In genomic region chr9:99389087-99390033, GRCh38 we compare ENCODE assay signal across 24 cellular contexts.
A peak's percentile ranks its signal among the peaks of the same experiment; 100 is the strongest.
DNase-seq lines count a peak whose midpoint lies in the region; ATAC-seq and TF ChIP-seq lines count a peak whose summit lies in the region.
"Had no signal": no experiment of that assay in that cellular context is flagged by ENCODE, and none has a peak within 500 bp of the region (broad histone marks: within the 10 kb centered on the region; RNA-seq: fewer than 3 reads in every experiment).

No MANE protein-coding gene starts in this region.

- H3K36me3 Mint-ChIP-seq in activated naive CD4-positive, alpha-beta T cell treated with anti-CD3 and anti-CD28 coated beads, Interleukin-2, amount 10 ng/mL, durations not matched to agents 7 days and 5 days = no peaks in the 10 kb centered on the region
- H3K36me3 Mint-ChIP-seq: activated naive CD4-positive, alpha-beta T cell treated with anti-CD3 and anti-CD28 coated beads, Interleukin-2, amount 50 U/mL, for 72 hours; mesothelial cell of epicardium; natural killer cell had no signal

- no peak overlapping the region for H3K4me2 ChIP-seq in GM23248 (ENCODE audit: unreplicated experiment)

- DNase-seq in GM23248 = peak; percentile 54
- peak; percentile 30 for DNase-seq in NCI-H460 (ENCODE audit: extremely low read depth, low read depth)
- peak; percentile 3 to 26 for DNase-seq in cardiac fibroblast (ENCODE audit: low read depth in 2 of 2)
- DNase-seq in lung (ENCODE audit: low spot score) = no peak
- no peak for DNase-seq in cerebellum (ENCODE audit: low spot score)
- no peak for DNase-seq in NCI-H1694 treated with DMSO at 0.1 percent for 48 hours (lab: John Stamatoyannopoulos, UW)
- no peak for DNase-seq in body of pancreas
- no peak for DNase-seq in activated naive CD4-positive, alpha-beta T cell treated with anti-CD3 and anti-CD28 coated beads, Interleukin-2, amount 10 ng/mL, durations not matched to agents 7 days and 5 days
- DNase-seq: activated CD4-positive, alpha-beta T cell treated with anti-CD3 and anti-CD28 coated beads, Interleukin-2, amount 10 ng/mL, durations not matched to agents 24 days and 14 days; colonic mucosa; DMS 273 treated with DMSO at 0.1 percent for 48 hours; GDM1; KG1; natural killer cell; NCI-H1930; NCI-H446; OCI-M1; ovary; SIG-M5; T-helper 1 cell had no signal

- H3K9me2 ChIP-seq in GM23248 (ENCODE audit: insufficient read depth) = no peaks in the 10 kb centered on the region

- ATAC-seq in lung (ENCODE audit: insufficient read depth, low FRiP score) (peak; percentile 41), body of pancreas (no peak)
- ATAC-seq: activated naive CD4-positive, alpha-beta T cell treated with anti-CD3 and anti-CD28 coated beads, Interleukin-2, amount 50 U/mL, for 72 hours; natural killer cell had no signal

- H3K9me3 Mint-ChIP-seq in activated naive CD4-positive, alpha-beta T cell treated with anti-CD3 and anti-CD28 coated beads, Interleukin-2, amount 10 ng/mL, durations not matched to agents 7 days and 5 days = no peaks in the 10 kb centered on the region
- H3K9me3 Mint-ChIP-seq: activated CD4-positive, alpha-beta T cell treated with anti-CD3 and anti-CD28 coated beads, Interleukin-2, amount 10 ng/mL, durations not matched to agents 24 days and 14 days; activated naive CD4-positive, alpha-beta T cell treated with anti-CD3 and anti-CD28 coated beads, Interleukin-2, amount 50 U/mL, for 72 hours; activated T-helper 1 cell treated with anti-CD3 and anti-CD28 coated beads, Interleukin-12 subunit alpha, Interleukin-12 subunit beta, Interleukin-2, Interleukin-4 antibody, amounts not matched to agents 30 ng/mL and 10 ng/mL and 1 ng/mL, durations not matched to agents 14 hours and 24 hours and 36 hours; mesothelial cell of epicardium; natural killer cell had no signal

- H3K36me3 ChIP-seq in GM23248 (ENCODE audit: low read depth) = no peaks in the 10 kb centered on the region
- no peaks in the 10 kb centered on the region for H3K36me3 ChIP-seq in lung (ENCODE audit: control insufficient read depth in 2 of 2, insufficient read depth in 2 of 2, low read length in 2 of 2)
- no peaks in the 10 kb centered on the region for H3K36me3 ChIP-seq in body of pancreas (replicated peaks in 1 of 2; ENCODE audit: insufficient read depth in 1 of 2, low read depth in 2 of 2)
- H3K36me3 ChIP-seq: colonic mucosa, HAP-1, ovary had no signal

- intact Hi-C loops in body of pancreas (cut with DNase I) = no loop called here

- CTCF ChIA-PET in activated naive CD4-positive, alpha-beta T cell treated with anti-CD3 and anti-CD28 coated beads, Interleukin-2, amount 10 ng/mL, durations not matched to agents 7 days and 5 days (lab: Charles Lee) = no interaction called here

- TF ChIP-seq CTCF in cardiac fibroblast (IDR thresholded peaks at IDR 0.05; ENCODE audit: low read depth, low read length) (no peak), lung (IDR thresholded peaks at IDR 0.05; ENCODE audit: control extremely low read depth, extremely low read depth) (no peak), body of pancreas (IDR thresholded peaks at IDR 0.05) (no peak)

- no peak overlapping the region for H3K4me3 Mint-ChIP-seq in activated naive CD4-positive, alpha-beta T cell treated with anti-CD3 and anti-CD28 coated beads, Interleukin-2, amount 10 ng/mL, durations not matched to agents 7 days and 5 days
- H3K4me3 Mint-ChIP-seq: activated CD4-positive, alpha-beta T cell treated with anti-CD3 and anti-CD28 coated beads, Interleukin-2, amount 10 ng/mL, durations not matched to agents 24 days and 14 days; activated T-helper 1 cell treated with anti-CD3 and anti-CD28 coated beads, Interleukin-12 subunit alpha, Interleukin-12 subunit beta, Interleukin-2, Interleukin-4 antibody, amounts not matched to agents 30 ng/mL and 10 ng/mL and 1 ng/mL, durations not matched to agents 14 hours and 24 hours and 36 hours; mesothelial cell of epicardium; natural killer cell had no signal

- no peaks in the 10 kb centered on the region for H3K79me2 ChIP-seq in GM23248 (ENCODE audit: insufficient read depth)

- H3K4me3 ChIP-seq in GM23248 = no peak overlapping the region
- no peak overlapping the region for H3K4me3 ChIP-seq in cardiac fibroblast (replicated peaks in 1 of 2; ENCODE audit: low read depth in 2 of 2, low read length in 2 of 2)
- H3K4me3 ChIP-seq in lung = no peak overlapping the region
- no peak overlapping the region for H3K4me3 ChIP-seq in body of pancreas
- H3K4me3 ChIP-seq: colonic mucosa, HAP-1, ovary had no signal

- H3F3A ChIP-seq in GM23248 (ENCODE audit: insufficient read depth) = no peaks in the 10 kb centered on the region

- H3K4me1 Mint-ChIP-seq in activated naive CD4-positive, alpha-beta T cell treated with anti-CD3 and anti-CD28 coated beads, Interleukin-2, amount 10 ng/mL, durations not matched to agents 7 days and 5 days = no peaks in the 10 kb centered on the region
- H3K4me1 Mint-ChIP-seq: activated CD4-positive, alpha-beta T cell treated with anti-CD3 and anti-CD28 coated beads, Interleukin-2, amount 10 ng/mL, durations not matched to agents 24 days and 14 days; mesothelial cell of epicardium; natural killer cell had no signal

- no peak overlapping the region for H3K9ac ChIP-seq in GM23248

- H2AFZ ChIP-seq in GM23248 = no peak overlapping the region

- no peak overlapping the region for H3K27ac Mint-ChIP-seq in activated naive CD4-positive, alpha-beta T cell treated with anti-CD3 and anti-CD28 coated beads, Interleukin-2, amount 10 ng/mL, durations not matched to agents 7 days and 5 days
- H3K27ac Mint-ChIP-seq: activated CD4-positive, alpha-beta T cell treated with anti-CD3 and anti-CD28 coated beads, Interleukin-2, amount 10 ng/mL, durations not matched to agents 24 days and 14 days; activated naive CD4-positive, alpha-beta T cell treated with anti-CD3 and anti-CD28 coated beads, Interleukin-2, amount 50 U/mL, for 72 hours; activated T-helper 1 cell treated with anti-CD3 and anti-CD28 coated beads, Interleukin-12 subunit alpha, Interleukin-12 subunit beta, Interleukin-2, Interleukin-4 antibody, amounts not matched to agents 30 ng/mL and 10 ng/mL and 1 ng/mL, durations not matched to agents 14 hours and 24 hours and 36 hours; mesothelial cell of epicardium; natural killer cell had no signal

- H3K27me3 ChIP-seq in GM23248 (replicated peaks; ENCODE audit: insufficient read depth) = no peaks in the 10 kb centered on the region
- H3K27me3 ChIP-seq in lung (ENCODE audit: control insufficient read depth, insufficient read depth) = no peaks in the 10 kb centered on the region
- H3K27me3 ChIP-seq in body of pancreas = no peaks in the 10 kb centered on the region
- H3K27me3 ChIP-seq: colonic mucosa, ovary had no signal

- H3K4me1 ChIP-seq in GM23248 (ENCODE audit: insufficient read depth) (peaks cover 7% of the 10 kb centered on the region; the same call in 1 of the 2 replicates), lung (ENCODE audit: control insufficient read depth in 2 of 2, insufficient read depth in 2 of 2, low read length in 2 of 2) (no peaks in the 10 kb centered on the region), body of pancreas (no peaks in the 10 kb centered on the region)
- H3K4me1 ChIP-seq: colonic mucosa, HAP-1 had no signal

- H4K20me1 ChIP-seq in GM23248 (ENCODE audit: insufficient read depth) = no peaks in the 10 kb centered on the region

- 84 to 85% methylated on average over 10 of the region's 10 CpGs for WGBS in GM23248 (ENCODE audit: low coverage in 1 of 2, low lambda C conversion rate in 2 of 2, missing lambda C conversion rate in 2 of 2), 2 experiments
- 86 to 91% methylated on average over 10 of the region's 10 CpGs for WGBS in lung, 2 donors
- WGBS in body of pancreas, 2 donors = 81 to 88% methylated on average over 10 of the region's 10 CpGs

- H3K9me3 ChIP-seq in GM23248 (ENCODE audit: low read depth) = no peaks in the 10 kb centered on the region
- no peaks in the 10 kb centered on the region for H3K9me3 ChIP-seq in lung (ENCODE audit: control insufficient read depth in 2 of 2, insufficient read depth in 1 of 2, low read length in 1 of 2)
- H3K9me3 ChIP-seq in body of pancreas = no peaks in the 10 kb centered on the region
- H3K9me3 ChIP-seq: colonic mucosa, HAP-1, ovary had no signal

- no peak overlapping the region for H3K27ac ChIP-seq in GM23248
- H3K27ac ChIP-seq in lung (ENCODE audit: low read depth in 1 of 2, low read length in 1 of 2) = no peak overlapping the region
- H3K27ac ChIP-seq in body of pancreas = no peak overlapping the region
- H3K27ac ChIP-seq: colonic mucosa, ovary had no signal

- no peaks in the 10 kb centered on the region for H3K27me3 Mint-ChIP-seq in activated naive CD4-positive, alpha-beta T cell treated with anti-CD3 and anti-CD28 coated beads, Interleukin-2, amount 10 ng/mL, durations not matched to agents 7 days and 5 days

- in situ Hi-C loops in GM23248 (cut with MboI) = no loop called here

- no peak for TF ChIP-seq POLR2A in body of pancreas (IDR thresholded peaks at IDR 0.05)

Comparison
In these comparisons a context has a peak if more than half of its experiments do, and no peak if none do; other contexts are left out.
1. DNase-seq: peak in GM23248 (single experiment), NCI-H460 (single experiment) and cardiac fibroblast (2 of 2); none in lung (single experiment), cerebellum (single experiment), NCI-H1694 treated with DMSO at 0.1 percent for 48 hours (single experiment), body of pancreas (0 of 4) and activated naive CD4-positive, alpha-beta T cell treated with anti-CD3 and anti-CD28 coated beads, Interleukin-2, amount 10 ng/mL, durations not matched to agents 7 days and 5 days (single experiment).